In the genomic region with DNA sequence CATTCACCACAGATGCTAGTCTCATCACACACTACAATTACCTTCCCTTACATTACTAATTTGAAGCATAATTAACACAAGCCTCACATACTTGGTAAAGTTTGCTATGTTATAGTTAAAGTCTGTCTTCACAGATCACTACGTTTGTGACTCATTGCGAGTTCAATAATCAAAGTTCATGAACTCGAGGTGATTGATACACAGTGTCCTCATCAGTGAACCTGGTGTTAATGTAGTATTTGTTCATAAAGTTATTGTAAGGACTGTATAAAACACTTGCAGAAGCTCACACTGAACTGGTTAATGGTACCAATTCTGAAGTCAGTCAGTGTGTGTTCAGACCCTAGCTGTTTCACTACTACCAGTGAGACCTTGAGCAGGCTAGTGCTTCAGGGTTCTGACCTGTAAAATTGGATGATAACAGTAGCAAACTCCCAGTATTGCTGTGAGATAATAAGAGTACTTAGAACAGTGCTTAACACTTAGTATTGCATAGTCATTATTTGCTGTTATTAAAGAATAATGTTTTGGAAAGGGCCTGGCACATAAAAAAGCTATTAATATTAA, we compare ENCODE assay signal across 10 cellular contexts.
"Had no signal": no experiment of that assay in that cellular context is flagged by ENCODE, and none has a peak within 500 bp of the region (broad histone marks: within the 10 kb centered on the region; RNA-seq: fewer than 3 reads in every experiment).

No MANE protein-coding gene starts in this region.

- DNase-seq: GM23248, GOT3, H7, H9, HCEC 1CT, HFFc6 had no signal

- FAIRE-seq: H1 had no signal

- H3K4me3 ChIP-seq: GM23248, GM23338, HAP-1 had no signal

- ATAC-seq: GM23338, HCT116 had no signal

- H3K4me2 ChIP-seq: GM23338 had no signal

- H3K9me3 ChIP-seq: HAP-1 had no signal

- H3K9ac ChIP-seq: GM23248 had no signal

- H3K36me3 ChIP-seq: HAP-1 had no signal

- H3K4me1 ChIP-seq: HAP-1 had no signal

- H2AFZ ChIP-seq: GM23248 had no signal

- H3K27ac ChIP-seq: GM23248 had no signal
